Comparison of ENCODE assay signal across 23 cellular contexts in the genomic region with DNA sequence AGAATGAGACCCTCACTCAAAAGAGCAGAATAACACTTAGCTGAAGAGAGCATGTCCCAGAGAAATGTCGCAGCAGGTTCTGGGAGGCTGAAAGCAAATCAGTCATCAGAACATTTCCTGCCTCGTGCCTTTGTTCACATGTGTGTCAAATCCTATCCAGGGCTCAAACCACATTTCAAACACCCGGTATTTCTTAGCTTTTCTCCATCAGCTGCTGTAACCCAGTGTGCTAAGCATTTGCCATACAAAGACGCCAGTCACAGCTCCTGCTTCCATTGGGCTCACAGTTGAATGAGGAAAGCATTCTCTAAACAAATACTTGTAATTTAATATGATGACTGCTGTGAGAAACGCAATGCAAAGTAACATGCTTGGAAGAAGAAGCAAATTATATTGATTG. TPM values are rescaled to one million over a fixed set of nuclear protein-coding genes. Genes with fewer than 3 reads are reported as not detected.
DNase-seq lines count a peak whose midpoint lies in the region; ATAC-seq and TF ChIP-seq lines count a peak whose summit lies in the region.
"Had no signal": no experiment of that assay in that cellular context is flagged by ENCODE, and none has a peak within 500 bp of the region (broad histone marks: within the 10 kb centered on the region; RNA-seq: fewer than 3 reads in every experiment).

No MANE protein-coding gene starts in this region.

- H3K4me3 ChIP-seq in right atrium auricular region, result no peak overlapping the region
- H3K4me3 ChIP-seq: lung, stomach, tibial nerve had no signal

- no peaks in the 10 kb centered on the region for H3K36me3 ChIP-seq in right atrium auricular region
- H3K36me3 ChIP-seq: stomach, tibial nerve had no signal

- H3K4me1 ChIP-seq in right atrium auricular region, result peaks cover 0 to 7% of the 10 kb centered on the region in 2 donors
- H3K4me1 ChIP-seq: tibial nerve had no signal

- DNase-seq in DMS53 (lab: John Stamatoyannopoulos, UW) (peak; percentile 32), DMS53 treated with DMSO at 0.1 percent for 48 hours (lab: John Stamatoyannopoulos, UW; ENCODE audit: unreplicated experiment) (no peak), right atrium auricular region (ENCODE audit: low spot score) (no peak), Right ventricle myocardium superior (no peak), fibroblast of peridontal ligament (ENCODE audit: extremely low read depth) (peak; percentile 63), EL (no peak), T-helper 2 cell (no peak)
- DNase-seq: activated CD4-positive, CD25-positive, alpha-beta regulatory T cell treated with anti-CD3 and anti-CD28 coated beads, Interleukin-2, amount 50 U/mL, for 72 hours; activated naive CD4-positive, alpha-beta T cell treated with anti-CD3 and anti-CD28 coated beads, Interleukin-2, amount 50 U/mL, for 16 hours; aorta; cerebellar nuclear complex; effector CD4-positive, alpha-beta T cell; HFFc6; Kasumi-1; NCI-H1105 treated with DMSO at 0.1 percent for 48 hours; NCI-H2029 treated with DMSO at 0.1 percent for 48 hours; NCI-H510A treated with DMSO at 0.1 percent for 48 hours; nucleus accumbens; stomach had no signal

- intact Hi-C loops in Right ventricle myocardium superior (cut with DNase I), result no loop called here

- no peak for TF ChIP-seq CTCF in right atrium auricular region (IDR thresholded peaks at IDR 0.05)

- H3K9me3 ChIP-seq in right atrium auricular region, result no peaks in the 10 kb centered on the region
- H3K9me3 ChIP-seq: stomach, tibial nerve had no signal

- H3K27me3 ChIP-seq in right atrium auricular region, result no peaks in the 10 kb centered on the region
- H3K27me3 ChIP-seq: stomach, tibial nerve had no signal

- ATAC-seq in Right ventricle myocardium superior (ENCODE audit: poor library complexity) (no peak), GM18519 (IDR thresholded peaks at IDR 0.05; ENCODE audit: low FRiP score, unreplicated experiment) (no peak)

- peak overlapping the region; percentile 35 to 70 for H3K27ac ChIP-seq in right atrium auricular region
- H3K27ac ChIP-seq: 22Rv1, tibial nerve had no signal

RNA-seq across cellular contexts. Expression of gene PALLD, which starts 6.0 kb away (rescaled TPM):
- total RNA-seq in right atrium auricular region, result 100 to 1,000 TPM; 764 to 782 TPM
- 979 TPM for total RNA-seq in Right ventricle myocardium superior

RNA-seq across cellular contexts. Expression of gene DDX60L, which starts 22.6 kb away (rescaled TPM):
- 1 to 10 TPM; 6.3 to 7.7 TPM for total RNA-seq in right atrium auricular region
- 8.5 TPM for total RNA-seq in Right ventricle myocardium superior

Comparison
In these comparisons a context has a peak if more than half of its experiments do, and no peak if none do; other contexts are left out.
1. DNase-seq: peak in DMS53 (single experiment) and fibroblast of peridontal ligament (single experiment); none in DMS53 treated with DMSO at 0.1 percent for 48 hours (single experiment), right atrium auricular region (single experiment), Right ventricle myocardium superior (single experiment), EL (single experiment) and T-helper 2 cell (0 of 5).